Comparison of ENCODE assay signal across 21 cellular contexts in the genomic region with DNA sequence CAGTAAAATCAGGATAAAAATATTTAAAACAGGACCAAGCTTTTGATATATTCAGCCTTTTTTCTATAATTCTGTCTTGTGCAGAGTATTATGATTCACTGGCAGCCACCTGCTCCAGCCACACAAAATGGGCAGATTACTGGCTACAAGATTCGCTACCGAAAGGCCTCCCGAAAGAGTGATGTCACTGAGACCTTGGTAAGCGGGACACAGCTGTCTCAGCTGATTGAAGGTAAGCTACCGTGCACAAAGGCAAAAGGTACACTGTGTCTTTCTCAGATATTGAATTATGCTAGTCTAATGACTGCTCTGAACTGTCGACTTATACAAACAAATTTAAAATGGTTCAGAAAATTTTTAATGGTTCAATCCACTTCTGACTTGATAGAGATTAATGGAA.
DNase-seq lines count a peak whose midpoint lies in the region; ATAC-seq, FAIRE-seq and TF ChIP-seq lines count a peak whose summit lies in the region.
"Had no signal": no experiment of that assay in that cellular context is flagged by ENCODE, and none has a peak within 500 bp of the region (broad histone marks: within the 10 kb centered on the region; RNA-seq: fewer than 3 reads in every experiment).

No MANE protein-coding gene starts in this region.

- TF ChIP-seq CTCF in pancreas (IDR thresholded peaks at IDR 0.05) (no peak), mucosa of descending colon (IDR thresholded peaks at IDR 0.05) (no peak)

- H3K27me3 ChIP-seq in SJCRH30 (no peaks in the 10 kb centered on the region), endocrine pancreas (ENCODE audit: control insufficient read depth, insufficient read depth, low read length) (no peaks in the 10 kb centered on the region), pancreas (no peaks in the 10 kb centered on the region)
- H3K27me3 ChIP-seq: BLaER1 treated with 17β-estradiol and CSF1 and Interleukin-3, amounts not matched to agents 10 nM and 100 nM had no signal

- WGBS in pancreas, 2 donors: 87 to 91% methylated on average over 6 of the region's 6 CpGs

- peak overlapping the region; percentile 8; the same call in 1 of the 2 replicates for H3K27ac ChIP-seq in SJCRH30
- no peak overlapping the region for H3K27ac ChIP-seq in pancreas
- H3K27ac ChIP-seq: BLaER1 treated with 17β-estradiol and CSF1 and Interleukin-3, amounts not matched to agents 10 nM and 100 nM; C4-2B had no signal

- H3K9me3 ChIP-seq in SJCRH30 (replicated peaks) (no peaks in the 10 kb centered on the region), endocrine pancreas (ENCODE audit: control insufficient read depth, low read length) (no peaks in the 10 kb centered on the region), pancreas (no peaks in the 10 kb centered on the region), mucosa of descending colon (no peaks in the 10 kb centered on the region)
- H3K9me3 ChIP-seq: BLaER1 treated with 17β-estradiol and CSF1 and Interleukin-3, amounts not matched to agents 10 nM and 100 nM; Caco-2 had no signal

- H3K9ac ChIP-seq in endocrine pancreas (ENCODE audit: control insufficient read depth, insufficient read depth, low read length): no peak overlapping the region
- H3K9ac ChIP-seq: BLaER1 treated with 17β-estradiol and CSF1 and Interleukin-3, amounts not matched to agents 10 nM and 100 nM had no signal

- intact Hi-C loops in pancreas (cut with DNase I) (no loop called here), mucosa of descending colon (cut with DNase I, micrococcal nuclease) (no loop called here)

- ATAC-seq in pancreas: peak in 3 of 4 donors; percentile 30 to 87 (median 85)
- ATAC-seq in HG02759 (IDR thresholded peaks at IDR 0.05; ENCODE audit: unreplicated experiment): no peak
- no peak for ATAC-seq in mucosa of descending colon
- ATAC-seq: CD8-positive, alpha-beta T cell had no signal

- H3K4me3 ChIP-seq in SJCRH30: no peak overlapping the region
- peak overlapping the region; percentile 46 for H3K4me3 ChIP-seq in endocrine pancreas (ENCODE audit: control insufficient read depth, insufficient read depth, low read length)
- no peak overlapping the region for H3K4me3 ChIP-seq in pancreas
- no peak overlapping the region for H3K4me3 ChIP-seq in mucosa of descending colon
- H3K4me3 ChIP-seq: BLaER1 treated with 17β-estradiol and CSF1 and Interleukin-3, amounts not matched to agents 10 nM and 100 nM had no signal

- H3K4me1 ChIP-seq in SJCRH30 (no peaks in the 10 kb centered on the region; the same call in 1 of the 2 replicates), endocrine pancreas (ENCODE audit: control insufficient read depth, insufficient read depth, low read length) (peaks cover 25% of the 10 kb centered on the region), pancreas (no peaks in the 10 kb centered on the region), mucosa of descending colon (ENCODE audit: low read depth) (no peaks in the 10 kb centered on the region)
- H3K4me1 ChIP-seq: BLaER1 treated with 17β-estradiol and CSF1 and Interleukin-3, amounts not matched to agents 10 nM and 100 nM; Caco-2 had no signal

- DNase-seq in SJCRH30: peak; percentile 28 to 58
- DNase-seq in pancreas: no peak
- no peak for DNase-seq in putamen (ENCODE audit: low spot score)
- no peak for DNase-seq in mucosa of descending colon
- DNase-seq: 8988T; AML-193; Caco-2; Calu3; CD4-positive, alpha-beta T cell; CD8-positive, alpha-beta T cell; DMS79 treated with DMSO at 0.1 percent for 48 hours; GF-D8 had no signal

- FAIRE-seq in pancreas (lab: Jason Lieb, UNC): no peak
- FAIRE-seq: A204.1, D721Med, G401.6, GM12891, GM19239 had no signal

- H3K36me3 ChIP-seq in SJCRH30 (no peaks in the 10 kb centered on the region), endocrine pancreas (ENCODE audit: control insufficient read depth, insufficient read depth, low read length) (no peaks in the 10 kb centered on the region), pancreas (peaks cover 0 to 30% (median 0%) of the 10 kb centered on the region in 3 donors), mucosa of descending colon (ENCODE audit: low read depth) (no peaks in the 10 kb centered on the region)

Comparison
In these comparisons a context has a peak if more than half of its experiments do, and no peak if none do; other contexts are left out.
1. DNase-seq: peak in SJCRH30 (2 of 2); none in pancreas (0 of 6), putamen (single experiment) and mucosa of descending colon (0 of 3).
2. ATAC-seq: peak in pancreas (3 of 4); none in HG02759 (single experiment) and mucosa of descending colon (single experiment).